ENCODE assay signal across 22 cellular contexts in the genomic region with DNA sequence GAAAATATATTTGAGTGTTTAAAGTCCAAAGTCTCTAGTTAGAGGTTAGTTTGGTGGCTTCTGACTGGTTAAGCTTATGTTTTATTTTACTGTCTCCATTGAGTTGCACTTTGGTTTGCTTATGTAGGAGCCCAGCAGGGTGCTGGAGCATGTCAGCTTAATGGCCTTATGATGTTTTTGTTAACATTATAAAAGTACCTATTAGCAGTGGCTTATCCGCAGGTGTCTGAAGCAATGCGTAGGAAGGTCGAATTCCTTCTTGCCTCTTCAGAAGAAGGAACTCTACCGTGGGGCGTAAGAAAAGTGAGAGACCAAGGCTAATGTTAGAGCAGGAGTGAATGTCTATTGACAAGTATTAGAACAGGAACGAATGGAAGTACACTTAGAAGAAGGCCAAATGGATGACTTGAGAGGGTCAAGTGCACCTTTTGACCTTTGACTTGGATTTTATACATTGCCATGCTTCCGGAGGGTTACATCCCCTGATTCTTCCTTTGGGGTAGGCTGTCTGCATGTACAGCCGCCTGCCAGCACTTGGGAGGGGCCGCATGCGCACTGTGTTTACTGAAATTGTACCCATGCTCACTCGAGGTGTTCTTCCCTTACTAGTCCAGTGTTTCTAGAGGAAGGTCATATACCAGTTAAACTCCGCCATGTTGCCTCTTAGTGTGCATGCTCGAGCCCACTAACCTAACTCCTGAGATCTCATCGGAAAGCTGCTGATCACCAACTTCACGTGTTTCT.
"Had no signal": no experiment of that assay in that cellular context is flagged by ENCODE, and none has a peak within 500 bp of the region (broad histone marks: within the 10 kb centered on the region; RNA-seq: fewer than 3 reads in every experiment).

No MANE protein-coding gene starts in this region.

- H3K4me3 Mint-ChIP-seq: activated naive CD4-positive, alpha-beta T cell treated with anti-CD3 and anti-CD28 coated beads, Interleukin-2, amount 50 U/mL, for 24 hours; brain; naive thymus-derived CD8-positive, alpha-beta T cell had no signal

- DNase-seq: activated gamma-delta T cell treated with Interleukin-2 at 50 U/mL for 16 hours; activated T-cell treated with anti-CD3 and anti-CD28 coated beads, Interleukin-2, amount 50 U/mL, for 1 hour; aorta; dermis blood vessel endothelial cell; effector CD8-positive, alpha-beta T cell; foreskin melanocyte; glutamatergic neuron; hippocampal formation; lower lobe of right lung; mesendoderm; naive thymus-derived CD8-positive, alpha-beta T cell; stimulated activated CD4-positive, alpha-beta T cell treated with anti-CD3 and anti-CD28 coated beads, Interleukin-12 subunit alpha, Interleukin-12 subunit beta, amount 100 ng/mL, for 4 hours; stimulated activated CD4-positive, alpha-beta T cell treated with anti-CD3 and anti-CD28 coated beads, Interleukin-4, amount 100 ng/mL, for 4 hours; stimulated activated naive CD8-positive, alpha-beta T cell treated with anti-CD3 and anti-CD28 coated beads, Interleukin-15, Interleukin-2, amounts not matched to agents 100 U/mL and 50 U/mL, for 24 hours; T-helper 9 cell; thyroid gland had no signal

- H3K4me1 Mint-ChIP-seq: activated naive CD4-positive, alpha-beta T cell treated with anti-CD3 and anti-CD28 coated beads, Interleukin-2, amount 50 U/mL, for 24 hours; naive thymus-derived CD8-positive, alpha-beta T cell had no signal

- H3K4me1 ChIP-seq: lower lobe of right lung, prostate gland, right atrium auricular region had no signal

- H3K27me3 ChIP-seq: right atrium auricular region, thyroid gland had no signal

- H3K36me3 Mint-ChIP-seq: activated naive CD4-positive, alpha-beta T cell treated with anti-CD3 and anti-CD28 coated beads, Interleukin-2, amount 50 U/mL, for 24 hours; brain; naive thymus-derived CD8-positive, alpha-beta T cell had no signal

- H3K4me3 ChIP-seq: lower lobe of right lung, prostate gland, right atrium auricular region, thyroid gland had no signal

- H3K27me3 Mint-ChIP-seq: activated naive CD4-positive, alpha-beta T cell treated with anti-CD3 and anti-CD28 coated beads, Interleukin-2, amount 50 U/mL, for 24 hours; brain; naive thymus-derived CD8-positive, alpha-beta T cell had no signal

- ATAC-seq: esophagus mucosa; left lobe of liver; lower lobe of right lung; naive thymus-derived CD8-positive, alpha-beta T cell; stimulated activated naive CD8-positive, alpha-beta T cell treated with anti-CD3 and anti-CD28 coated beads, Interleukin-15, Interleukin-2, amounts not matched to agents 100 U/mL and 50 U/mL, for 24 hours had no signal

- H3K9me3 ChIP-seq: lower lobe of right lung, prostate gland, right atrium auricular region, thyroid gland had no signal

- H3K27ac Mint-ChIP-seq: activated naive CD4-positive, alpha-beta T cell treated with anti-CD3 and anti-CD28 coated beads, Interleukin-2, amount 50 U/mL, for 24 hours; naive thymus-derived CD8-positive, alpha-beta T cell had no signal

- H3K36me3 ChIP-seq: lower lobe of right lung, prostate gland, right atrium auricular region, thyroid gland had no signal

- H3K27ac ChIP-seq: lower lobe of right lung, prostate gland, right atrium auricular region had no signal
